In the genomic region with DNA sequence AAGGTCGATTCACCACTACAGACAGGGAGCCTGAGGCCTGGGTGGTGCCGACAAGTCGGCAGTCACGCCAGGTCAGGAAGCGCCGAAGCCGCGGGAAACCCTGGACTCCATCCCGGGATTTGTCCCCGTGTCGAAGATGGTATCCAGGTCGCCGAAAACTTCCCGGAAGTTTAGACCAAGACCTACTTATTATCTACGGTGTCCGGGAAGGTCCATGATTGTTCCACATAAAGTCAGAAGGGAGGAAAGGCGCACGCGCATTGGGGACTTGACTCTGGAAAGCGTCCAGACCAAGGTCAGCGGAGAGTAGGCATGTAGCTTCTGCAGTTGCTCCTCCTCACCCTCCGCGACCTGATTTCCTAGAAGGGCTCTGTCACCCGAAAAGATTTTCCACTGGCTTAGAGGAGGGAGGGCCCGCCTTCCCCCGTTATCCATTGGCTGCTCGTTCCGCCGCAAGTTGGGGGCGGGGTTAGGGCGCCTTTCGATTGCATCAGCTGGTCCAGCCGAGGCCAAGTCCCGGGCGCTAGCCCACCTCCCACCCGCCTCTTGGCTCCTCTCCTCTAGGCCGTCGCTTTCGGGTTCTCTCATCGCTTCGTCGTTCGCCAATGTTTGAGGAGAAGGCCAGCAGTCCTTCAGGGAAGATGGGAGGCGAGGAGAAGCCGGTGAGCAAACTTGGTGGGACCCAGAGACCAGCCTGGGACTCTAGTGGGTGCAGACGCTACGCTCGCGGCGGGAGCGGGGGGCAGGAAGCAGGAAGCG, we compare ENCODE assay signal across 8 cellular contexts. TPM values are rescaled to one million over a fixed set of nuclear protein-coding genes. Genes with fewer than 3 reads are reported as not detected.
DNase-seq lines count a peak whose midpoint lies in the region; ATAC-seq and TF ChIP-seq lines count a peak whose summit lies in the region.

A gene (plus strand): TSS at position 484 of the 759 bp plus-strand sequence. CDS start 122 bp downstream, at position 606.

- peaks cover 61% of the 10 kb centered on the region for H3K79me2 ChIP-seq in PC-3 (ENCODE audit: low read length)

- H3K4me1 ChIP-seq in PC-3 (ENCODE audit: insufficient read depth, low read length) = peaks cover 24% of the 10 kb centered on the region

- BruUV-seq in PC-3 (replicated peaks; lab: Mats Ljungman, UMichigan) = no TSS peak

- peak within 1 kb of the TSS; percentile 81 for H2AFZ ChIP-seq in PC-3 (ENCODE audit: low read length)

- TF ChIP-seq POLR2A in erythroblast (IDR thresholded peaks at IDR 0.05; ENCODE audit: low read length) = peak; percentile 96

- intact Hi-C loops in PC-3 (cut with micrococcal nuclease) = loop anchor here (1.0 kb wide), 1 partner anchor 613 kb away; no protein-coding TSS in a partner anchor

- peak within 1 kb of the TSS; percentile 86 for H3K4me2 ChIP-seq in PC-3 (ENCODE audit: low read length)

- DNase-seq in DMS53 (lab: John Stamatoyannopoulos, UW) (peak; percentile 99), PC-3 (peak; percentile 100), activated T-cell treated with anti-CD3 and anti-CD28 coated beads for 48 hours (ENCODE audit: low read depth) (peak; percentile 89), erythroblast (lab: John Stamatoyannopoulos, UW) (peak; percentile 99 to 100), mucosa of gallbladder (ENCODE audit: low spot score) (peak; percentile 100)
- DNase-seq in Jurkat, Clone E6-1 (ENCODE audit: low read depth, low spot score) = peak; percentile 100
- DNase-seq in stimulated activated CD8-positive, alpha-beta memory T cell treated with anti-CD3 and anti-CD28 coated beads, Interleukin-4, amount 100 ng/mL, for 4 hours (ENCODE audit: low read depth in 2 of 2, low spot score in 1 of 2) = peak; percentile 88 to 92

- peaks cover 14% of the 10 kb centered on the region; the same call in 1 of the 2 replicates for H3K36me3 ChIP-seq in PC-3 (ENCODE audit: low read depth, low read length)

- no peaks in the 10 kb centered on the region for H3K27me3 ChIP-seq in PC-3 (ENCODE audit: low read length)

- H3K4me3 ChIP-seq in Jurkat, Clone E6-1 (ENCODE audit: low read length) = peak within 1 kb of the TSS; percentile 89
- peak within 1 kb of the TSS; percentile 92 for H3K4me3 ChIP-seq in PC-3 (ENCODE audit: low read length)

- H4K20me1 ChIP-seq in PC-3 (ENCODE audit: low read length) = peaks cover 18% of the 10 kb centered on the region

- no peaks in the 10 kb centered on the region for H3F3A ChIP-seq in PC-3 (ENCODE audit: low read length, unreplicated experiment)

- POLR2A ChIA-PET in PC-3 (lab: Charles Lee; ENCODE audit: unreplicated experiment) = interaction anchor here (1.0 kb wide), 1 partner anchor 128 kb away, joined by 3 read pairs; no protein-coding TSS in a partner anchor

- no peaks in the 10 kb centered on the region for H3K9me2 ChIP-seq in PC-3 (replicated peaks; ENCODE audit: low read length)

- H3K9ac ChIP-seq in PC-3 (ENCODE audit: low read length) = peak within 1 kb of the TSS; percentile 91

- peak within 1 kb of the TSS; percentile 83 for H3K27ac ChIP-seq in PC-3 (ENCODE audit: low read length)

- no peaks in the 10 kb centered on the region for H3K9me3 ChIP-seq in PC-3 (ENCODE audit: low read length)

- TF ChIP-seq CTCF in PC-3 (conservative IDR thresholded peaks at IDR 0.05; ENCODE audit: low read depth, low read length) = no peak

- ATAC-seq in GM21717 (IDR thresholded peaks at IDR 0.05; ENCODE audit: unreplicated experiment) = peak; percentile 96
- peak; percentile 94 for ATAC-seq in PC-3

- CTCF ChIA-PET in PC-3 (lab: Charles Lee) = interaction anchor here (0.6 to 0.9 kb wide), 5 partner anchors 130 to 529 kb away, joined by 3 to 5 read pairs (median 4); no protein-coding TSS in a partner anchor

RNA-seq across cellular contexts. Expression of the gene that starts here (rescaled TPM):
- 168 TPM for polyA plus RNA-seq in Jurkat, Clone E6-1 (2012; ENCODE audit: insufficient read depth, insufficient read length)
- total RNA-seq in PC-3 (2014; rRNA removed) (184 and 221 TPM in 2 replicates), mucosa of gallbladder (62.2 TPM)

Comparison
In these comparisons a context has a peak if more than half of its experiments do, and no peak if none do; other contexts are left out.
1. Peak in every context shown above with its lines: DNase-seq, ATAC-seq, H3K4me3 ChIP-seq and H3K27ac ChIP-seq.